ENCODE assay signal across 18 cellular contexts in the genomic region with DNA sequence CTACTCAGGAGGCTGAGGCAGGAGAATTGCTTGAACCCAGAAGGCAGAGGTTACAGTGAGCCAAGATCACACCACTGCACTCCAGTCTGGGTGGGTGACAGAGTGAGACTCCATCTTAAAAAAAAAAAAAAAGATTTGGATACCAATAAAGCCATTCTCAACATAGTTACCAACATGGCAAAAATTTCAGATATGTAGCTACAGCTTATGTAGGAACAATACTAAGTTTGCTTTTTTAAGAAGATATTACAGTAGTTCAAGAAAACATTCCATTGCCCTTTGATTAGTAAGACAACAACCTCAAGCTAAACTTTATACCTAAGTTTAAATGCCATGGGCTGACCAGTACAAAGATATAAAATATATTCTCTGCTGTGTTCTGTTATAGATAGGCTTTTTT. TPM values are rescaled to one million over a fixed set of nuclear protein-coding genes. Genes with fewer than 3 reads are reported as not detected.
DNase-seq lines count a peak whose midpoint lies in the region; ATAC-seq, FAIRE-seq and TF ChIP-seq lines count a peak whose summit lies in the region.
"Had no signal": no experiment of that assay in that cellular context is flagged by ENCODE, and none has a peak within 500 bp of the region (broad histone marks: within the 10 kb centered on the region; RNA-seq: fewer than 3 reads in every experiment).

No MANE protein-coding gene starts in this region.

- peak overlapping the region; percentile 8 for H3K4me3 ChIP-seq in astrocyte of the spinal cord (ENCODE audit: low read depth, low read length)
- H3K4me3 ChIP-seq in right atrium auricular region, result peak overlapping the region; percentile 43 to 48
- H3K4me3 ChIP-seq in smooth muscle cell, result peak overlapping the region; percentile 30
- H3K4me3 ChIP-seq: body of pancreas had no signal

- TF ChIP-seq CTCF in astrocyte of the spinal cord (IDR thresholded peaks at IDR 0.05; ENCODE audit: low read depth, low read length), result no peak
- no peak for TF ChIP-seq CTCF in right atrium auricular region (IDR thresholded peaks at IDR 0.05)
- no peak for TF ChIP-seq CTCF in smooth muscle cell (IDR thresholded peaks at IDR 0.05; ENCODE audit: borderline replicate concordance, insufficient read depth, poor library complexity, severe bottlenecking)

- peak overlapping the region; percentile 83 for H3K4me2 ChIP-seq in smooth muscle cell
- H3K4me2 ChIP-seq: KMS-11 had no signal

- H3F3A ChIP-seq in smooth muscle cell (ENCODE audit: low read depth), result peaks cover 16% of the 10 kb centered on the region

- H3K27ac ChIP-seq in right atrium auricular region (peak overlapping the region; percentile 88), smooth muscle cell (ENCODE audit: low read depth) (peak overlapping the region; percentile 99)
- H3K27ac ChIP-seq: C4-2B, KMS-11 had no signal

- no peak for DNase-seq in astrocyte of the spinal cord (ENCODE audit: low read depth, low spot score)
- no peak for DNase-seq in right atrium auricular region (ENCODE audit: low spot score)
- DNase-seq in smooth muscle cell (lab: John Stamatoyannopoulos, UW; ENCODE audit: unreplicated experiment), result no peak
- DNase-seq in NCI-H748 (lab: John Stamatoyannopoulos, UW; ENCODE audit: unreplicated experiment), result no peak
- DNase-seq in NCI-H2227 (lab: John Stamatoyannopoulos, UW; ENCODE audit: unreplicated experiment), result no peak
- DNase-seq: activated T-cell treated with anti-CD3 and anti-CD28 coated beads, Interleukin-2, amount 50 U/mL, for 1 hour; body of pancreas; foreskin keratinocyte; NCI-H226 had no signal

- peak; percentile 42 for FAIRE-seq in G401.6 (lab: Jason Lieb, UNC)
- FAIRE-seq: H54, RCC 7860, TTC549 had no signal

- peaks cover 10% of the 10 kb centered on the region for H3K36me3 ChIP-seq in right atrium auricular region
- peaks cover 2% of the 10 kb centered on the region for H3K36me3 ChIP-seq in smooth muscle cell (ENCODE audit: low read depth)

- ATAC-seq in HG03175 (IDR thresholded peaks at IDR 0.05; ENCODE audit: unreplicated experiment) (no peak), HG02798 (IDR thresholded peaks at IDR 0.05; ENCODE audit: poor library complexity, unreplicated experiment) (no peak)
- ATAC-seq: foreskin keratinocyte had no signal

- peaks cover 0 to 44% of the 10 kb centered on the region in 2 donors for H3K4me1 ChIP-seq in right atrium auricular region
- H3K4me1 ChIP-seq in smooth muscle cell (ENCODE audit: low read depth), result peaks cover 25% of the 10 kb centered on the region
- H3K4me1 ChIP-seq: foreskin keratinocyte, parathyroid adenoma had no signal

- H4K20me1 ChIP-seq in smooth muscle cell (ENCODE audit: low read depth), result peaks cover 17% of the 10 kb centered on the region

- H2AFZ ChIP-seq in smooth muscle cell (ENCODE audit: low read depth), result no peak overlapping the region
- H2AFZ ChIP-seq: parathyroid adenoma had no signal

- no peaks in the 10 kb centered on the region for H3K27me3 ChIP-seq in right atrium auricular region
- H3K27me3 ChIP-seq in smooth muscle cell (ENCODE audit: low read depth), result no peaks in the 10 kb centered on the region
- H3K27me3 ChIP-seq: body of pancreas, foreskin keratinocyte had no signal

- H3K9ac ChIP-seq in smooth muscle cell (ENCODE audit: low read depth), result peak overlapping the region; percentile 89
- H3K9ac ChIP-seq: KMS-11, parathyroid adenoma had no signal

- peaks cover 14% of the 10 kb centered on the region for H3K79me2 ChIP-seq in smooth muscle cell (ENCODE audit: low read depth)
- H3K79me2 ChIP-seq: parathyroid adenoma had no signal

- in situ Hi-C loops in astrocyte of the spinal cord (cut with HindIII; ENCODE audit: low sequenced_read_pairs), result no loop called here

- H3K9me3 ChIP-seq in right atrium auricular region (no peaks in the 10 kb centered on the region), smooth muscle cell (replicated peaks; ENCODE audit: low read depth) (no peaks in the 10 kb centered on the region)
- H3K9me3 ChIP-seq: body of pancreas had no signal

RNA-seq across cellular contexts. Expression of gene ZNF106, which starts 34.4 kb away (rescaled TPM):
- total RNA-seq in right atrium auricular region, result 100 to 1,000 TPM; 332 to 619 TPM
- total RNA-seq in smooth muscle cell, result 27.2 and 57.9 TPM in 2 replicates
- polyA plus RNA-seq in smooth muscle cell, result 24.5 and 35.7 TPM in 2 replicates

RNA-seq across cellular contexts. Expression of gene SNAP23, which starts 38.9 kb away (rescaled TPM):
- 10 to 100 TPM; 37.3 to 38.1 TPM for total RNA-seq in right atrium auricular region
- 78.7 and 91.9 TPM in 2 replicates for total RNA-seq in smooth muscle cell
- 71.8 and 73.8 TPM in 2 replicates for polyA plus RNA-seq in smooth muscle cell
